Comparison of ENCODE assay signal across 25 cellular contexts in the genomic region with DNA sequence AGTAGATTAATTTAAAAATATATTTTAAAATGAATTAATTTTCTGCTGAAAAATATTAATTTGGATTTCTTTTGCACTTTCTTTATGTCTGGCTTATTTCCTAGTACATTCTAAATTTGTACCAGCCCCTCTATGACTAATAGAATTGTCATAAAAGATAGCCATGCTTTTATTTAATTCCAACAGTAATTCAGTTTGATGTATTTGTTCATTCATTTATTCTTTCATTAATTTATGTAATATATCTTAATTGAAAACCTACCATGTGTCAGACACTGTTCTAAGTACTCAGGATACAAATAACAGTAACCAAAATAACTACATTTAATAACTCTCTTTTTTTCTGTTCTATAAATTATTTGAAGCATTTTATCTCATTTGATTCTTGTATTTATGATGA.
DNase-seq lines count a peak whose midpoint lies in the region; ATAC-seq, FAIRE-seq and TF ChIP-seq lines count a peak whose summit lies in the region.
"Had no signal": no experiment of that assay in that cellular context is flagged by ENCODE, and none has a peak within 500 bp of the region (broad histone marks: within the 10 kb centered on the region; RNA-seq: fewer than 3 reads in every experiment).

No MANE protein-coding gene starts in this region.

- peak; percentile 34 for DNase-seq in ELR (ENCODE audit: low read depth)
- no peak for DNase-seq in RWPE2 (ENCODE audit: low spot score)
- DNase-seq in foreskin melanocyte, result no peak
- DNase-seq in EL, result no peak
- DNase-seq in NCI-H1105 treated with DMSO at 0.1 percent for 48 hours (lab: John Stamatoyannopoulos, UW), result no peak
- DNase-seq: ACHN; CD4-positive, alpha-beta T cell; COR-L47; DMS 273 treated with DMSO at 0.1 percent for 48 hours; GDM1; NCI-H1092 treated with DMSO at 0.1 percent for 48 hours; NCI-H146; NCI-H2029; NCI-H345; NCI-H524; NCI-H82; Peyer's patch; SW 1271; T-helper 17 cell had no signal

- FAIRE-seq in endometrium (lab: Jason Lieb, UNC), result peak; percentile 55
- FAIRE-seq: GM18507, H1, K562 had no signal

- H3K27ac ChIP-seq in RWPE2 (ENCODE audit: poor library complexity, severe bottlenecking), result peak overlapping the region; percentile 13
- H3K27ac ChIP-seq: BLaER1, Peyer's patch had no signal

- no peaks in the 10 kb centered on the region for H3K9me3 ChIP-seq in RWPE2 (ENCODE audit: severe bottlenecking)
- H3K9me3 ChIP-seq: BLaER1, Peyer's patch had no signal

- H3K36me3 ChIP-seq in RWPE2 (ENCODE audit: low read depth), result 0 out of 2 replicates have a peak, but pooled peaks cover 3% of the 10 kb centered on the region
- H3K36me3 ChIP-seq: BLaER1, Peyer's patch had no signal

- peaks cover 11% of the 10 kb centered on the region for H3K4me1 ChIP-seq in RWPE2 (ENCODE audit: insufficient read depth, poor library complexity, severe bottlenecking)
- H3K4me1 ChIP-seq: BLaER1, Peyer's patch had no signal

- no peak overlapping the region for H3K4me3 ChIP-seq in RWPE2 (ENCODE audit: severe bottlenecking)
- H3K4me3 ChIP-seq: BLaER1, K562, Peyer's patch had no signal

- no peak for TF ChIP-seq CTCF in RWPE2 (IDR thresholded peaks at IDR 0.05; ENCODE audit: poor library complexity, severe bottlenecking)

- no peaks in the 10 kb centered on the region for H3K27me3 ChIP-seq in RWPE2 (ENCODE audit: insufficient read depth, poor library complexity, severe bottlenecking)
- H3K27me3 ChIP-seq: BLaER1, Peyer's patch had no signal

- no peak for ATAC-seq in RWPE2 (ENCODE audit: low read depth)
- ATAC-seq in HG03159 (IDR thresholded peaks at IDR 0.05; ENCODE audit: unreplicated experiment), result no peak
- ATAC-seq: K562, T-helper 17 cell had no signal
